In genomic region chr17:76182016-76182764, GRCh38 we compare ENCODE assay signal across 8 cellular contexts. TPM values are rescaled to one million over a fixed set of nuclear protein-coding genes. Genes with fewer than 3 reads are reported as not detected.
DNase-seq lines count a peak whose midpoint lies in the region; ATAC-seq and TF ChIP-seq lines count a peak whose summit lies in the region.

No MANE protein-coding gene starts in this region.

- TF ChIP-seq CTCF in CD4-positive, alpha-beta T cell (IDR thresholded peaks at IDR 0.05) = peak; percentile 86
- peak; percentile 89 to 93 (median 90) for TF ChIP-seq CTCF in upper lobe of left lung (IDR thresholded peaks at IDR 0.05)

- intact Hi-C loops in CD4-positive, alpha-beta T cell (cut with DNase I, micrococcal nuclease) = loop anchor here (1.0 to 2.0 kb wide), 4 partner anchors 41 to 97 kb away; partner anchors contain the start of gene FOXJ1 (in 2 of the 2)

- H3K9me3 ChIP-seq in CD4-positive, alpha-beta T cell (ENCODE audit: control insufficient read depth, low read length) = no peaks in the 10 kb centered on the region
- H3K9me3 ChIP-seq in GM23248 (ENCODE audit: low read depth) (no peaks in the 10 kb centered on the region), upper lobe of left lung (no peaks in the 10 kb centered on the region)

- H3K27ac ChIP-seq in CD4-positive, alpha-beta T cell (ENCODE audit: low read depth, low read length) = no peak overlapping the region
- H3K27ac ChIP-seq in GM23248 (no peak overlapping the region), upper lobe of left lung (no peak overlapping the region)

- peak; percentile 73 for ATAC-seq in CD4-positive, alpha-beta T cell (ENCODE audit: poor library complexity)
- ATAC-seq in SK-N-SH treated with all-trans-retinoic acid at 6 μM for 48 hours (peak; percentile 98), upper lobe of left lung (ENCODE audit: low FRiP score in 2 of 2) (peak; percentile 90 to 95)

- no peak overlapping the region for H3K4me2 ChIP-seq in GM23248 (ENCODE audit: unreplicated experiment)

- H3K27me3 ChIP-seq in CD4-positive, alpha-beta T cell (ENCODE audit: control insufficient read depth, insufficient read depth, low read length) = no peaks in the 10 kb centered on the region
- H3K27me3 ChIP-seq in GM23248 (replicated peaks; ENCODE audit: insufficient read depth) = no peaks in the 10 kb centered on the region
- no peaks in the 10 kb centered on the region for H3K27me3 ChIP-seq in upper lobe of left lung

- in situ Hi-C loops in GM23248 (cut with MboI) = no loop called here

- POLR2A ChIA-PET in CD4-positive, alpha-beta T cell (lab: Charles Lee) = interaction anchor here (0.9 to 10.1 kb wide), 16 partner anchors 9 to 402 kb away, joined by 3 to 152 read pairs (median 8); partner anchors contain the start of genes FOXJ1, RNF157 and UBALD2

- no peak overlapping the region for H3K9ac ChIP-seq in GM23248

- H3K4me3 Mint-ChIP-seq in CD4-positive, alpha-beta T cell = peak overlapping the region; percentile 75
- peak overlapping the region; percentile 57 for H3K4me3 Mint-ChIP-seq in activated naive CD4-positive, alpha-beta T cell treated with anti-CD3 and anti-CD28 coated beads, Interleukin-2, amount 10 ng/mL, durations not matched to agents 7 days and 5 days

- peaks cover 21% of the 10 kb centered on the region for H3K36me3 Mint-ChIP-seq in CD4-positive, alpha-beta T cell (ENCODE audit: low read depth)
- peaks cover 40% of the 10 kb centered on the region for H3K36me3 Mint-ChIP-seq in activated naive CD4-positive, alpha-beta T cell treated with anti-CD3 and anti-CD28 coated beads, Interleukin-2, amount 10 ng/mL, durations not matched to agents 7 days and 5 days

- H3K4me1 ChIP-seq in GM23248 (ENCODE audit: insufficient read depth) (no peaks in the 10 kb centered on the region; the same call in 1 of the 2 replicates), upper lobe of left lung (peaks cover 0 to 15% (median 8%) of the 10 kb centered on the region in 4 donors)

- 15 to 16% methylated on average over 11 of the region's 11 CpGs for WGBS in GM23248 (ENCODE audit: low coverage in 1 of 2, low lambda C conversion rate in 2 of 2, missing lambda C conversion rate in 2 of 2), 2 experiments
- 14 to 20% methylated on average over 8 to 11 of the region's 11 CpGs for WGBS in upper lobe of left lung, 2 donors

- H3F3A ChIP-seq in GM23248 (ENCODE audit: insufficient read depth) = no peaks in the 10 kb centered on the region

- no peaks in the 10 kb centered on the region for H3K27me3 Mint-ChIP-seq in CD4-positive, alpha-beta T cell
- H3K27me3 Mint-ChIP-seq in activated naive CD4-positive, alpha-beta T cell treated with anti-CD3 and anti-CD28 coated beads, Interleukin-2, amount 10 ng/mL, durations not matched to agents 7 days and 5 days = no peaks in the 10 kb centered on the region

- no peak overlapping the region for H3K4me3 ChIP-seq in GM23248
- no peak overlapping the region for H3K4me3 ChIP-seq in upper lobe of left lung

- CTCF ChIA-PET in CD4-positive, alpha-beta T cell (lab: Charles Lee) = interaction anchor here (0.6 to 5.2 kb wide), 34 partner anchors 8 to 590 kb away, joined by 3 to 68 read pairs (median 5); partner anchors contain the start of genes FOXJ1 and UBALD2
- CTCF ChIA-PET in activated naive CD4-positive, alpha-beta T cell treated with anti-CD3 and anti-CD28 coated beads, Interleukin-2, amount 10 ng/mL, durations not matched to agents 7 days and 5 days (lab: Charles Lee) = interaction anchor here (0.6 to 8.0 kb wide), 19 partner anchors 10 to 117 kb away, joined by 3 to 125 read pairs (median 4); partner anchors contain the start of gene FOXJ1

- peaks cover 60% of the 10 kb centered on the region for H3K4me1 Mint-ChIP-seq in CD4-positive, alpha-beta T cell (ENCODE audit: low read depth)
- H3K4me1 Mint-ChIP-seq in activated naive CD4-positive, alpha-beta T cell treated with anti-CD3 and anti-CD28 coated beads, Interleukin-2, amount 10 ng/mL, durations not matched to agents 7 days and 5 days = peaks cover 79% of the 10 kb centered on the region

- H4K20me1 ChIP-seq in GM23248 (ENCODE audit: insufficient read depth) = no peaks in the 10 kb centered on the region

- H3K36me3 ChIP-seq in GM23248 (ENCODE audit: low read depth) (no peaks in the 10 kb centered on the region), upper lobe of left lung (no peaks in the 10 kb centered on the region)

- H3K79me2 ChIP-seq in GM23248 (ENCODE audit: insufficient read depth) = no peaks in the 10 kb centered on the region

- H3K27ac Mint-ChIP-seq in CD4-positive, alpha-beta T cell = peak overlapping the region; percentile 92
- H3K27ac Mint-ChIP-seq in activated naive CD4-positive, alpha-beta T cell treated with anti-CD3 and anti-CD28 coated beads, Interleukin-2, amount 10 ng/mL, durations not matched to agents 7 days and 5 days = peak overlapping the region; percentile 96

- no peak for TF ChIP-seq EP300 in upper lobe of left lung (IDR thresholded peaks at IDR 0.05)

- H3K9me2 ChIP-seq in GM23248 (ENCODE audit: insufficient read depth) = no peaks in the 10 kb centered on the region

- TF ChIP-seq POLR2A in upper lobe of left lung (IDR thresholded peaks at IDR 0.05) = no peak

- H3K9me3 Mint-ChIP-seq in CD4-positive, alpha-beta T cell = no peaks in the 10 kb centered on the region
- H3K9me3 Mint-ChIP-seq in activated naive CD4-positive, alpha-beta T cell treated with anti-CD3 and anti-CD28 coated beads, Interleukin-2, amount 10 ng/mL, durations not matched to agents 7 days and 5 days = no peaks in the 10 kb centered on the region

- H2AFZ ChIP-seq in GM23248 = peak overlapping the region; percentile 70

- DNase-seq in CD4-positive, alpha-beta T cell = peak; percentile 89 to 97 (median 94)
- DNase-seq in GM23248 = peak; percentile 87
- DNase-seq in NCI-H1436 (lab: John Stamatoyannopoulos, UW) = peak; percentile 86
- peak; percentile 97 for DNase-seq in activated naive CD4-positive, alpha-beta T cell treated with anti-CD3 and anti-CD28 coated beads, Interleukin-2, amount 10 ng/mL, durations not matched to agents 7 days and 5 days
- peak; percentile 90 for DNase-seq in glomerular visceral epithelial cell (ENCODE audit: extremely low spot score)
- peak; percentile 91 for DNase-seq in pons (ENCODE audit: low spot score)
- DNase-seq in upper lobe of left lung = peak in 1 of 2 donors; percentile 92

TF ChIP-seq in SK-N-SH treated with all-trans-retinoic acid at 6 μM for 48 hours, 23 proteins besides CTCF, POLR2A, EP300 and RAD21:
- no peak for TF ChIP-seq TOX (CRISPR knock-in tag; IDR thresholded peaks at IDR 0.05; ENCODE audit: borderline replicate concordance)
- TF ChIP-seq ARNTL (CRISPR knock-in tag; IDR thresholded peaks at IDR 0.05; ENCODE audit: borderline replicate concordance, low read depth) = peak; percentile 98
- peak; percentile 32; the same call in 1 of the 2 replicates for TF ChIP-seq TCF4 (CRISPR knock-in tag; IDR thresholded peaks at IDR 0.05; ENCODE audit: borderline replicate concordance)

RNA-seq across cellular contexts. Expression of gene FOXJ1, which starts 41.1 kb away (rescaled TPM):
- total RNA-seq in CD4-positive, alpha-beta T cell = under 1 TPM; 0.63 to 0.89 TPM
- not detected in 2 replicates for total RNA-seq in GM23248 (2014; rRNA removed; shearing (Covaris generic))
- not detected in 2 replicates for polyA plus RNA-seq in GM23248 (2016; fragmentation: Nextera tagmentation; extraction: Ambion mirVana)
- 10 to 100 TPM in 5 of 6 donors, 1 to 10 TPM in 1; 3.3 to 86.6 (median 32.2) TPM for total RNA-seq in upper lobe of left lung

RNA-seq across cellular contexts. Expression of gene RNF157, which starts 58.1 kb away (rescaled TPM):
- total RNA-seq in CD4-positive, alpha-beta T cell = 10 to 100 TPM; 18.5 to 21.1 TPM
- total RNA-seq in GM23248 (2014; rRNA removed; shearing (Covaris generic)) = 4.0 TPM in 1 of 2 replicates, not detected in the other
- polyA plus RNA-seq in GM23248 (2016; fragmentation: Nextera tagmentation; extraction: Ambion mirVana) = 0.31 TPM in 1 of 2 replicates, not detected in the other
- 10 to 100 TPM in 1 of 6 donors, 1 to 10 TPM in 5; 1.1 to 14.7 (median 2.5) TPM for total RNA-seq in upper lobe of left lung
